2 cellular contexts compared by ENCODE assay signal in genomic region chr14:105480165-105480564, GRCh38.
TF ChIP-seq lines count a peak whose summit lies in the region.

No MANE protein-coding gene starts in this region.

TF ChIP-seq in SK-N-SH, 30 proteins besides CTCF, POLR2A, EP300 and RAD21 (continued from another document):
- TF ChIP-seq RFX5 (IDR thresholded peaks at IDR 0.05; ENCODE audit: low read length) (no peak), JUND (IDR thresholded peaks at IDR 0.05) (no peak), POLR2AphosphoS5 (IDR thresholded peaks at IDR 0.05; ENCODE audit: low read depth, low read length) (no peak), RXRA (IDR thresholded peaks at IDR 0.05; ENCODE audit: borderline replicate concordance, low read depth) (no peak), ZBTB33 (IDR thresholded peaks at IDR 0.05; ENCODE audit: borderline replicate concordance, low read depth) (no peak), FOXJ3 (CRISPR knock-in tag; IDR thresholded peaks at IDR 0.05) (no peak), GATA2 (CRISPR knock-in tag; IDR thresholded peaks at IDR 0.05) (no peak), IRF3 (IDR thresholded peaks at IDR 0.05; ENCODE audit: low read depth, low read length) (no peak), TEAD4 (IDR thresholded peaks at IDR 0.05; ENCODE audit: borderline replicate concordance, insufficient read depth) (no peak), PBX3 (IDR thresholded peaks at IDR 0.05) (no peak), USF2 (IDR thresholded peaks at IDR 0.05; ENCODE audit: borderline replicate concordance, low read depth, low read length) (no peak), FOSL2 (IDR thresholded peaks at IDR 0.05; ENCODE audit: borderline replicate concordance, low read depth) (no peak)

TF ChIP-seq in SK-N-SH treated with all-trans-retinoic acid at 6 μM for 48 hours, 23 proteins besides CTCF, POLR2A, EP300 and RAD21 (continued from another document):
- TF ChIP-seq POU6F1 (CRISPR knock-in tag; IDR thresholded peaks at IDR 0.05; ENCODE audit: borderline replicate concordance, low read depth), result no peak
- TF ChIP-seq TOX (CRISPR knock-in tag; IDR thresholded peaks at IDR 0.05; ENCODE audit: borderline replicate concordance), result no peak
- no peak for TF ChIP-seq OSR1 (CRISPR knock-in tag; IDR thresholded peaks at IDR 0.05)
- no peak for TF ChIP-seq ZC3H10 (CRISPR knock-in tag; IDR thresholded peaks at IDR 0.05)
- TF ChIP-seq RARB (CRISPR knock-in tag; IDR thresholded peaks at IDR 0.05), result no peak
- TF ChIP-seq BACH2 (CRISPR knock-in tag; IDR thresholded peaks at IDR 0.05; ENCODE audit: borderline replicate concordance), result no peak
- no peak for TF ChIP-seq ISL1 (CRISPR knock-in tag; IDR thresholded peaks at IDR 0.05)
- no peak for TF ChIP-seq CSDC2 (CRISPR knock-in tag; IDR thresholded peaks at IDR 0.05)
- no peak for TF ChIP-seq ARNTL (CRISPR knock-in tag; IDR thresholded peaks at IDR 0.05; ENCODE audit: borderline replicate concordance, low read depth)
- no peak for TF ChIP-seq GLIS3 (CRISPR knock-in tag; IDR thresholded peaks at IDR 0.05)
- TF ChIP-seq TSHZ2 (CRISPR knock-in tag; IDR thresholded peaks at IDR 0.05), result no peak
- no peak for TF ChIP-seq CSRNP3 (CRISPR knock-in tag; IDR thresholded peaks at IDR 0.05)
- TF ChIP-seq TCF4 (CRISPR knock-in tag; IDR thresholded peaks at IDR 0.05; ENCODE audit: borderline replicate concordance), result no peak
- TF ChIP-seq ZNF565 (CRISPR knock-in tag; conservative IDR thresholded peaks at IDR 0.05; ENCODE audit: low read depth), result no peak
TF ChIP-seq in SK-N-SH treated with all-trans-retinoic acid at 6 μM for 48 hours: peak in this region for 0.
